Comparison of ENCODE assay signal across 23 cellular contexts in the genomic region with DNA sequence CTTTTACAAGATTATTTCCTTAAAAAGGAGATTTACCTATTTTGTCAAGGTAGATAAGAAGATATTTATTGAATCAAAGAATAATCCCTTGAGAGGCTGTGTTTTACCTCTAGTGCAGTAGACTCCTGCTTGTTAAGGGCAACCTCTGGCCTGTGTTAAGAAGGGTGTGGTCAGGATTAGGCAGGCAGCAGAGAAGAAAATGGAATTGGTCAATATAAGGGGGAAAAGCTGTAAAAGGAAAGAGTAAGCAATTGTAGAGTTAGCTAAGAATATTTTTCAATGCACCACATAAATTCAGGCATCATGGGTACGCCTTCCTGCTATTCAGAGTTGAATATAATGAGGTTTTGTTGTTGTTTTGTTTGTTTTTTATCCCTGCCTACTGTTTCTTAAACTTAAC.
"Had no signal": no experiment of that assay in that cellular context is flagged by ENCODE, and none has a peak within 500 bp of the region (broad histone marks: within the 10 kb centered on the region; RNA-seq: fewer than 3 reads in every experiment).

No MANE protein-coding gene starts in this region.

- H3K27me3 Mint-ChIP-seq: naive thymus-derived CD4-positive, alpha-beta T cell; stimulated activated naive B cell treated with anti-CD40 and anti-IgM and Interleukin-4, amounts not matched to agents 10 μg/mL and 1 μg/mL and 100 μg/mL, for 72 hours; stimulated activated naive CD8-positive, alpha-beta T cell treated with anti-CD3 and anti-CD28 coated beads, Interleukin-15, amount 100 ng/mL, for 72 hours had no signal

- H3K9me3 Mint-ChIP-seq: mesothelial cell of epicardium; nephron; neural progenitor cell; stimulated activated naive B cell treated with anti-CD40 and anti-IgM and Interleukin-4, amounts not matched to agents 10 μg/mL and 1 μg/mL and 100 μg/mL, for 72 hours; stimulated activated naive CD8-positive, alpha-beta T cell treated with anti-CD3 and anti-CD28 coated beads, Interleukin-15, amount 100 ng/mL, for 72 hours had no signal

- H3K4me3 ChIP-seq: dorsolateral prefrontal cortex, gastrocnemius medialis, lung, neural progenitor cell, psoas muscle, sigmoid colon, suprapubic skin had no signal

- ATAC-seq: gastrocnemius medialis; left lobe of liver; naive thymus-derived CD4-positive, alpha-beta T cell; psoas muscle; right cardiac atrium; stimulated activated naive B cell treated with anti-CD40 and anti-IgM and Interleukin-4, amounts not matched to agents 10 μg/mL and 1 μg/mL and 100 μg/mL, for 72 hours; stimulated activated naive CD8-positive, alpha-beta T cell treated with anti-CD3 and anti-CD28 coated beads, Interleukin-15, amount 100 ng/mL, for 72 hours had no signal

- H3K27ac Mint-ChIP-seq: mesothelial cell of epicardium; nephron; neural progenitor cell; stimulated activated naive B cell treated with anti-CD40 and anti-IgM and Interleukin-4, amounts not matched to agents 10 μg/mL and 1 μg/mL and 100 μg/mL, for 72 hours; stimulated activated naive CD8-positive, alpha-beta T cell treated with anti-CD3 and anti-CD28 coated beads, Interleukin-15, amount 100 ng/mL, for 72 hours had no signal

- H3K27ac ChIP-seq: dorsolateral prefrontal cortex, gastrocnemius medialis, neural progenitor cell, psoas muscle, sigmoid colon, suprapubic skin had no signal

- DNase-seq: cerebellar nuclear complex; dorsolateral prefrontal cortex; effector CD4-positive, alpha-beta T cell; foreskin fibroblast; gastrocnemius medialis; head of caudate nucleus; mesenchymal stem cell; naive thymus-derived CD4-positive, alpha-beta T cell; nucleus accumbens; psoas muscle; right cardiac atrium; sigmoid colon; stimulated activated CD4-positive, alpha-beta T cell treated with anti-CD3 and anti-CD28 coated beads, Interleukin-15, amount 100 ng/mL, for 24 hours; stimulated activated CD4-positive, alpha-beta T cell treated with anti-CD3 and anti-CD28 coated beads, Interleukin-2, amount 100 ng/mL, for 48 hours; stimulated activated naive B cell treated with anti-CD40 and anti-IgM and Interleukin-4, amounts not matched to agents 10 μg/mL and 1 μg/mL and 100 μg/mL, for 72 hours; stimulated activated naive CD8-positive, alpha-beta T cell treated with anti-CD3 and anti-CD28 coated beads, Interleukin-15, amount 100 ng/mL, for 72 hours; trophoblast cell had no signal

- H3K9me3 ChIP-seq: gastrocnemius medialis, psoas muscle, sigmoid colon, suprapubic skin had no signal

- H3K4me3 Mint-ChIP-seq: mesothelial cell of epicardium; naive thymus-derived CD4-positive, alpha-beta T cell; nephron; neural progenitor cell; stimulated activated naive B cell treated with anti-CD40 and anti-IgM and Interleukin-4, amounts not matched to agents 10 μg/mL and 1 μg/mL and 100 μg/mL, for 72 hours; stimulated activated naive CD8-positive, alpha-beta T cell treated with anti-CD3 and anti-CD28 coated beads, Interleukin-15, amount 100 ng/mL, for 72 hours had no signal

- H3K9ac ChIP-seq: neural progenitor cell had no signal

- H3K36me3 ChIP-seq: gastrocnemius medialis, neural progenitor cell, sigmoid colon, suprapubic skin had no signal

- H3K4me1 Mint-ChIP-seq: mesothelial cell of epicardium; nephron; neural progenitor cell; stimulated activated naive B cell treated with anti-CD40 and anti-IgM and Interleukin-4, amounts not matched to agents 10 μg/mL and 1 μg/mL and 100 μg/mL, for 72 hours had no signal

- H3K36me3 Mint-ChIP-seq: neural progenitor cell had no signal
